ENCODE assay signal across 23 cellular contexts in genomic region chr6:150412221-150412620, GRCh38.
"Had no signal": no experiment of that assay in that cellular context is flagged by ENCODE, and none has a peak within 500 bp of the region (broad histone marks: within the 10 kb centered on the region; RNA-seq: fewer than 3 reads in every experiment).

No MANE protein-coding gene starts in this region.

- H3K4me3 ChIP-seq: ascending aorta, Peyer's patch, SJCRH30 had no signal

- H3K36me3 ChIP-seq: ascending aorta, Peyer's patch, SJCRH30 had no signal

- ATAC-seq: activated CD8-positive, alpha-beta memory T cell treated with anti-CD3 and anti-CD28 coated beads, Interleukin-2, amount 10 ng/mL, durations not matched to agents 7 days and 5 days; SK-N-SH treated with all-trans-retinoic acid at 6 μM for 48 hours had no signal

- DNase-seq: activated B cell treated with CpG ODN at 0.5 μM for 24 hours; activated CD4-positive, alpha-beta T cell treated with anti-CD3 and anti-CD28 coated beads for 1 hour; activated CD4-positive, alpha-beta T cell treated with anti-CD3 and anti-CD28 coated beads, Interleukin-2, amount 10 ng/mL, durations not matched to agents 24 days and 14 days; activated CD4-positive, alpha-beta T cell treated with anti-CD3 and anti-CD28 coated beads, Interleukin-2, amount 50 U/mL, for 48 hours; activated CD8-positive, alpha-beta memory T cell treated with anti-CD3 and anti-CD28 coated beads, Interleukin-2, amount 10 ng/mL, durations not matched to agents 7 days and 5 days; activated effector memory CD4-positive, alpha-beta T cell treated with Interleukin-2 at 50 U/mL for 16 hours; activated naive CD4-positive, alpha-beta T cell; activated T-cell treated with anti-CD3 and anti-CD28 coated beads, Interleukin-2, amount 50 U/mL, for 24 hours; amniotic stem cell; KG1; NCI-H1092; NCI-H1417; NCI-H1930; NCI-H2171; NCI-H2227 treated with DMSO at 0.1 percent for 48 hours; NCI-H774; Peyer's patch; Right ventricle myocardium superior; SJCRH30; SW 1271 had no signal

- H3K27ac ChIP-seq: ascending aorta, Peyer's patch, RWPE1, SJCRH30 had no signal

- H3K9me3 ChIP-seq: ascending aorta, Peyer's patch, SJCRH30 had no signal
